18 cellular contexts compared by ENCODE assay signal in genomic region chr3:111963424-111963823, GRCh38. TPM values are rescaled to one million over a fixed set of nuclear protein-coding genes. Genes with fewer than 3 reads are reported as not detected.
DNase-seq lines count a peak whose midpoint lies in the region; ATAC-seq, FAIRE-seq and TF ChIP-seq lines count a peak whose summit lies in the region.
"Had no signal": no experiment of that assay in that cellular context is flagged by ENCODE, and none has a peak within 500 bp of the region (broad histone marks: within the 10 kb centered on the region; RNA-seq: fewer than 3 reads in every experiment).

No MANE protein-coding gene starts in this region.

- H3K23ac ChIP-seq in mesenchymal stem cell (ENCODE audit: low read length in 2 of 2) (no peak overlapping the region), mesendoderm (ENCODE audit: low read length) (no peak overlapping the region)

- H2BK15ac ChIP-seq in mesenchymal stem cell (ENCODE audit: low read depth, poor library complexity, severe bottlenecking) (no peak overlapping the region), mesendoderm (replicated peaks; ENCODE audit: low read depth) (no peak overlapping the region)

- H3K14ac ChIP-seq in mesenchymal stem cell (ENCODE audit: low read length in 2 of 2) = no peak overlapping the region

- 0% methylated on average over 1 of the region's 1 CpG for WGBS in mammary epithelial cell (ENCODE audit: low coverage, missing lambda C conversion rate)
- no CpG with 5 or more reads among the region's 1 CpG for WGBS in mesenchymal stem cell
- no CpG with 5 or more reads among the region's 1 CpG for WGBS in mesendoderm (ENCODE audit: extremely low coverage, insufficient coverage, low lambda C conversion rate)

- FAIRE-seq in HTR-8/SVneo (lab: Jason Lieb, UNC) = peak; percentile 23

- no peak overlapping the region for H3K4ac ChIP-seq in mesenchymal stem cell (ENCODE audit: low read depth in 1 of 2, low read length in 2 of 2)
- H3K4ac ChIP-seq in mesendoderm (ENCODE audit: low read depth, low read length) = no peak overlapping the region

- H2AK5ac ChIP-seq in mesenchymal stem cell (ENCODE audit: low read length, severe bottlenecking) (no peak overlapping the region), mesendoderm (ENCODE audit: low read length) (no peak overlapping the region)

- DNase-seq in BJ (ENCODE audit: low read depth) (peak; percentile 71), HTR-8/SVneo (ENCODE audit: insufficient read length, low spot score) (peak; percentile 22), mammary epithelial cell (peak; percentile 84), mesenchymal stem cell (peak; percentile 88), mesendoderm (no peak)
- DNase-seq: activated B cell treated with CpG ODN at 0.5 μM for 24 hours; activated effector memory CD4-positive, alpha-beta T cell treated with Interleukin-2 at 50 U/mL for 16 hours; Calu3; Kasumi-1; naive thymus-derived CD4-positive, alpha-beta T cell; NCI-H2171; Peyer's patch; stimulated activated CD4-positive, alpha-beta T cell treated with anti-CD3 and anti-CD28 coated beads, Interleukin-12 subunit alpha, Interleukin-12 subunit beta, amount 100 ng/mL, for 4 hours; stimulated activated CD8-positive, alpha-beta memory T cell treated with anti-CD3 and anti-CD28 coated beads, Interleukin-4, amount 100 ng/mL, for 48 hours had no signal

- H2BK120ac ChIP-seq in mesenchymal stem cell (ENCODE audit: low read depth, low read length) = no peak overlapping the region
- H2BK120ac ChIP-seq in mesendoderm (ENCODE audit: low read depth, low read length) = no peak overlapping the region

- H3K79me1 ChIP-seq in mesenchymal stem cell (replicated peaks; ENCODE audit: low read length, poor library complexity, severe bottlenecking) (peaks cover 4% of the 10 kb centered on the region), mesendoderm (ENCODE audit: low read length) (no peaks in the 10 kb centered on the region)

- H3K56ac ChIP-seq in mesendoderm (ENCODE audit: low read length) = no peak overlapping the region

- intact Hi-C loops in mammary epithelial cell (cut with micrococcal nuclease) = no loop called here

- no peaks in the 10 kb centered on the region for H3K79me2 ChIP-seq in mammary epithelial cell (ENCODE audit: insufficient read depth, low read length)
- H3K79me2 ChIP-seq in mesendoderm (ENCODE audit: control insufficient read depth, insufficient read depth, low read length) = no peaks in the 10 kb centered on the region

- H2AFZ ChIP-seq in mammary epithelial cell (ENCODE audit: low read depth, low read length) (no peak overlapping the region), mesenchymal stem cell (ENCODE audit: low read depth, low read length) (no peak overlapping the region)

- POLR2A ChIA-PET in BJ (lab: Charles Lee) = no interaction called here

- H3K4me2 ChIP-seq in mammary epithelial cell (ENCODE audit: insufficient read depth, low read depth, low read length) = no peak overlapping the region
- no peak overlapping the region for H3K4me2 ChIP-seq in mesenchymal stem cell (ENCODE audit: low read length, poor library complexity, severe bottlenecking)
- H3K4me2 ChIP-seq in mesendoderm (ENCODE audit: low read length) = no peak overlapping the region

- no peak overlapping the region for H4K5ac ChIP-seq in mesendoderm (ENCODE audit: low read length)

- no peak overlapping the region for H3K18ac ChIP-seq in mesenchymal stem cell (ENCODE audit: low read depth in 1 of 2, low read length in 2 of 2)
- H3K18ac ChIP-seq in mesendoderm (ENCODE audit: low read length) = no peak overlapping the region

- dilution Hi-C loops in mammary epithelial cell (cut with HindIII; ENCODE audit: low sequenced_read_pairs) = loop anchor here (25.0 kb wide), 1 partner anchor 251 kb away; no protein-coding TSS in a partner anchor

- ATAC-seq in GM19351 (IDR thresholded peaks at IDR 0.05; ENCODE audit: unreplicated experiment) (no peak), HG02885 (IDR thresholded peaks at IDR 0.05; ENCODE audit: poor library complexity, unreplicated experiment) (no peak), GM19324 (IDR thresholded peaks at IDR 0.05; ENCODE audit: low FRiP score, unreplicated experiment) (no peak)
- ATAC-seq: naive thymus-derived CD4-positive, alpha-beta T cell had no signal

- H4K91ac ChIP-seq in mesenchymal stem cell (ENCODE audit: low read length) = no peak overlapping the region

- no peak overlapping the region for H4K8ac ChIP-seq in mesenchymal stem cell (ENCODE audit: low read length)
- no peak overlapping the region for H4K8ac ChIP-seq in mesendoderm (ENCODE audit: low read depth, low read length)

- CTCF ChIA-PET in BJ (lab: Yijun Ruan, JAX) (interaction anchor here (12.4 kb wide), 1 partner anchor 245 kb away, joined by 157 read pairs; no protein-coding TSS in a partner anchor), mammary epithelial cell (lab: Charles Lee; ENCODE audit: low non-redundant PET) (no interaction called here)

- peak overlapping the region; percentile 8 for H3K9ac ChIP-seq in mammary epithelial cell (ENCODE audit: insufficient read depth, low read length)
- H3K9ac ChIP-seq in mesenchymal stem cell (ENCODE audit: low read length) = peak overlapping the region; percentile 78
- H3K9ac ChIP-seq in mesendoderm (ENCODE audit: low read length) = no peak overlapping the region

- H3K27me3 ChIP-seq in BJ (ENCODE audit: control insufficient read depth, insufficient read depth, low read length) (no peaks in the 10 kb centered on the region), mammary epithelial cell (ENCODE audit: insufficient read depth, low read length) (no peaks in the 10 kb centered on the region), mesenchymal stem cell (ENCODE audit: control insufficient read depth in 1 of 2, insufficient read depth in 1 of 2, low read length in 2 of 2) (no peaks in the 10 kb centered on the region), mesendoderm (ENCODE audit: insufficient read depth, low read length, poor library complexity) (no peaks in the 10 kb centered on the region)
- H3K27me3 ChIP-seq: Peyer's patch had no signal

- H3K4me1 ChIP-seq in mammary epithelial cell (ENCODE audit: insufficient read depth, low read length) (peaks cover 17% of the 10 kb centered on the region), mesenchymal stem cell (ENCODE audit: control insufficient read depth, insufficient read depth, low read depth, low read length) (no peaks in the 10 kb centered on the region), mesendoderm (ENCODE audit: control insufficient read depth, low read depth, low read length) (no peaks in the 10 kb centered on the region)
- H3K4me1 ChIP-seq: Peyer's patch had no signal

- TF ChIP-seq CTCF in BJ (IDR thresholded peaks at IDR 0.05; ENCODE audit: insufficient read depth, low read depth, low read length) (no peak), mammary epithelial cell (conservative IDR thresholded peaks at IDR 0.05 in 1 of 2, IDR thresholded peaks at IDR 0.05 in 1 of 2; ENCODE audit: extremely low read depth in 1 of 2, insufficient read depth in 1 of 2, low read depth in 1 of 2, low read length in 2 of 2) (no peak)

- H2BK5ac ChIP-seq in mesenchymal stem cell (ENCODE audit: low read depth, low read length, poor library complexity, severe bottlenecking) = no peak overlapping the region
- no peak overlapping the region for H2BK5ac ChIP-seq in mesendoderm (ENCODE audit: low read length)

- H3K36me3 ChIP-seq in BJ (ENCODE audit: control insufficient read depth, insufficient read depth, low read length) (peaks cover 3% of the 10 kb centered on the region; the same call in 1 of the 2 replicates), mammary epithelial cell (ENCODE audit: insufficient read depth, low read length) (peaks cover 14% of the 10 kb centered on the region), mesenchymal stem cell (ENCODE audit: control insufficient read depth in 1 of 2, insufficient read depth in 2 of 2, low read depth in 1 of 2, low read length in 2 of 2) (peaks cover 4 to 77% of the 10 kb centered on the region in 2 experiments), mesendoderm (ENCODE audit: control insufficient read depth, insufficient read depth, low read length) (no peaks in the 10 kb centered on the region)
- H3K36me3 ChIP-seq: Peyer's patch had no signal

- in situ Hi-C loops in mammary epithelial cell (cut with MboI; ENCODE audit: low sequenced_read_pairs in 2 of 2) = loop anchor here in 1 of 2 donors (25.0 kb wide), 1 partner anchor 251 kb away; no protein-coding TSS in a partner anchor

- no peak overlapping the region for H2BK12ac ChIP-seq in mesenchymal stem cell (ENCODE audit: low read length in 2 of 2)

- no peak overlapping the region for H3K4me3 ChIP-seq in BJ (ENCODE audit: low read depth, low read length)
- H3K4me3 ChIP-seq in mammary epithelial cell (replicated peaks in 1 of 3; ENCODE audit: insufficient read depth in 1 of 3, low read depth in 2 of 3, low read length in 3 of 3) = no peak overlapping the region
- H3K4me3 ChIP-seq in mesenchymal stem cell (ENCODE audit: insufficient read depth in 1 of 2, low read depth in 1 of 2, low read length in 2 of 2) = no peak overlapping the region
- no peak overlapping the region for H3K4me3 ChIP-seq in mesendoderm (ENCODE audit: low read length)
- H3K4me3 ChIP-seq: coronary artery, Peyer's patch had no signal

- BruUV-seq in mammary epithelial cell (replicated peaks; lab: Mats Ljungman, UMichigan) = no TSS peak

- H3K9me3 ChIP-seq in mammary epithelial cell (replicated peaks; ENCODE audit: insufficient read depth, low read length) = no peaks in the 10 kb centered on the region
- H3K9me3 ChIP-seq in mesenchymal stem cell (ENCODE audit: control insufficient read depth, low read length) = no peaks in the 10 kb centered on the region
- H3K9me3 ChIP-seq: Peyer's patch had no signal

- H3K27ac ChIP-seq in mammary epithelial cell (ENCODE audit: insufficient read depth, low read depth, low read length) = peak overlapping the region; percentile 88
- no peak overlapping the region for H3K27ac ChIP-seq in mesenchymal stem cell (ENCODE audit: low read length, poor library complexity, severe bottlenecking)
- no peak overlapping the region for H3K27ac ChIP-seq in mesendoderm (ENCODE audit: low read depth, low read length)
- H3K27ac ChIP-seq: Peyer's patch had no signal

- H4K20me1 ChIP-seq in mammary epithelial cell (ENCODE audit: insufficient read depth, low read length) = no peaks in the 10 kb centered on the region

RNA-seq across cellular contexts. Expression of gene ABHD10, which starts 15.4 kb away (rescaled TPM):
- polyA plus RNA-seq in BJ (2011; rRNA removed) (12.6 and 21.1 TPM in 2 replicates), mammary epithelial cell (18.5 TPM)
- polyA minus RNA-seq in BJ (2011; rRNA and poly(A)+ RNA removed) = 9.6 and 11.3 TPM in 2 replicates
- 10 to 100 TPM; 14.8 to 23.1 TPM for total RNA-seq in mammary epithelial cell
- polyA minus RNA-seq in mammary epithelial cell = 8.7 TPM
- 14.9 TPM for polyA plus RNA-seq in mesenchymal stem cell (2013, experiment 1 of 2)
- polyA plus RNA-seq in mesenchymal stem cell (2013, experiment 2 of 2) = 16.1 TPM
- polyA plus RNA-seq in mesendoderm (2013, experiment 1 of 2) = 14.4 TPM
- 15.3 TPM for polyA plus RNA-seq in mesendoderm (2013, experiment 2 of 2)

RNA-seq across cellular contexts. Expression of gene TAGLN3, which starts 35.3 kb away (rescaled TPM):
- polyA plus RNA-seq in BJ (2011; rRNA removed) (0.09 TPM in 1 of 2 replicates, not detected in the other), mammary epithelial cell (16.4 TPM)
- polyA minus RNA-seq in BJ (2011; rRNA and poly(A)+ RNA removed) = 0.46 TPM in 1 of 2 replicates, not detected in the other
- 1 to 10 TPM in 1 of 2 donors, under 1 TPM in 1; 0.50 to 5.3 TPM for total RNA-seq in mammary epithelial cell
- 21.2 TPM for polyA minus RNA-seq in mammary epithelial cell
- 0.07 TPM for polyA plus RNA-seq in mesenchymal stem cell (2013, experiment 1 of 2)
- polyA plus RNA-seq in mesenchymal stem cell (2013, experiment 2 of 2) = 0.03 TPM
- 4.0 TPM for polyA plus RNA-seq in mesendoderm (2013, experiment 1 of 2)
- 3.9 TPM for polyA plus RNA-seq in mesendoderm (2013, experiment 2 of 2)
- total RNA-seq: activated B cell treated with CpG ODN at 0.5 μM for 24 hours, Calu3 had no signal
- polyA plus RNA-seq: naive thymus-derived CD4-positive, alpha-beta T cell had no signal

Comparison
In these comparisons a context has a peak if more than half of its experiments do, and no peak if none do; other contexts are left out.
1. RNA of gene TAGLN3, which starts 35.3 kb away (polyA plus RNA-seq): 16.4 TPM in mammary epithelial cell (single experiment); 0.09 TPM in BJ; every median in the first group is over 10 times any median in the second.